Comparison of ENCODE assay signal across 9 cellular contexts in the genomic region with DNA sequence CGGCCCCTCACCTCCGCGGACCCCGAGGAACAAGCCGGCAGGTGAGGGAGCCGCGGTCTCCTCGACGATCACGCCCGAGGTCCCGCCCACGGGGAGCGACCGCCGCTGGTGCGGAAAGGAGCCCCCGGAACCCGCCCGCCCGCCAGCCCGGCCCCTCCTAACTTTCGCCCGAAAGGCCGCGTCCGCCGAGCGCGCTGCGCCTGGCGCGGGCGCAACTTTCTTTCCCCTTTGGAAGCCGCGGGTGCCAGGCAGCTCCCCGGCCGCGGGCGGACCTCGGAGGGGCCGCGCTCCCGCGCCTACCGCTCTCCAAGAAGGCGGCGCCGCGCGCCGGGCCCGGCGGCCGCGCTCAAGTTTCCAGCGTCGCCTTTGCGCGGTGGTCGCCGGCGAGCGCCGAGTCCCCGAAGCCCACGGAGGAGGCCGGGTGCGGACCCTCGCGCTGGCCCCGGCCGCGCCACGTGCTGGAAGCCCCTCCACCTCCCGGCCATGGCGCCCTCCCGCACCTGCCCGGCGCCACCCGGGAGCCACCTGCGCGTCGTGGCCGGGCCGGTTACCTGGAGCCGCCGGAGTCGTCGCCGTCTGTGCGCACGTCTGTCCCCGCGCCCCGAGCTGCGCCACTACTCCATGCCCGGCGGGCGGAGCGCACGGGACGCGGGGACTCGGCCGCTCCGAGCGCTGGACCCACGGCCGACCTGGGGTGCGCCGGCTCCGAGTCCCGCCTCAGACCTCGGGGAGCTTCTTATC. TPM values are rescaled to one million over a fixed set of nuclear protein-coding genes. Genes with fewer than 3 reads are reported as not detected.
DNase-seq lines count a peak whose midpoint lies in the region; ATAC-seq and TF ChIP-seq lines count a peak whose summit lies in the region.
"Had no signal": no experiment of that assay in that cellular context is flagged by ENCODE, and none has a peak within 500 bp of the region (broad histone marks: within the 10 kb centered on the region; RNA-seq: fewer than 3 reads in every experiment).

A gene with protein sequence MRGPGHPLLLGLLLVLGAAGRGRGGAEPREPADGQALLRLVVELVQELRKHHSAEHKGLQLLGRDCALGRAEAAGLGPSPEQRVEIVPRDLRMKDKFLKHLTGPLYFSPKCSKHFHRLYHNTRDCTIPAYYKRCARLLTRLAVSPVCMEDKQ (minus strand): TSS at position 90 of the 741 bp plus-strand sequence. CDS start 256 bp downstream, outside the sequence.

- H3K4me1 ChIP-seq in smooth muscle cell (ENCODE audit: low read depth) (peaks cover 22% of the 10 kb centered on the region), MM.1S (ENCODE audit: low read length) (no peaks in the 10 kb centered on the region)

- H3K36me3 ChIP-seq in smooth muscle cell (ENCODE audit: low read depth) (no peaks in the 10 kb centered on the region), MM.1S (replicated peaks; ENCODE audit: insufficient read depth, low read length) (no peaks in the 10 kb centered on the region)

- peak within 1 kb of the TSS; percentile 57 to 86 for H3K4me3 Mint-ChIP-seq in activated T-cell treated with anti-CD3 and anti-CD28 coated beads, Interleukin-2, amount 50 U/mL, for 72 hours

- H3K79me2 ChIP-seq in smooth muscle cell (ENCODE audit: low read depth), result no peaks in the 10 kb centered on the region
- no peaks in the 10 kb centered on the region for H3K79me2 ChIP-seq in MM.1S (ENCODE audit: low read length)

- H3K27me3 ChIP-seq in smooth muscle cell (ENCODE audit: low read depth) (peaks cover 79% of the 10 kb centered on the region), MM.1S (replicated peaks; ENCODE audit: insufficient read depth, low read length) (peaks cover 23% of the 10 kb centered on the region)

- peak; percentile 34 to 44 for ATAC-seq in activated T-cell treated with anti-CD3 and anti-CD28 coated beads, Interleukin-2, amount 50 U/mL, for 72 hours (replicated peaks in 1 of 2)
- no peak for ATAC-seq in HG02870 (IDR thresholded peaks at IDR 0.05; ENCODE audit: unreplicated experiment)

- H2AFZ ChIP-seq in smooth muscle cell (ENCODE audit: low read depth) (no peak within 1 kb of the TSS), MM.1S (ENCODE audit: low read length) (no peak within 1 kb of the TSS)

- WGBS in smooth muscle cell (ENCODE audit: low lambda C conversion rate), result 3% methylated on average over 82 of the region's 115 CpGs

- no peaks in the 10 kb centered on the region for H3K9me3 Mint-ChIP-seq in activated T-cell treated with anti-CD3 and anti-CD28 coated beads, Interleukin-2, amount 50 U/mL, for 72 hours

- peak within 1 kb of the TSS; percentile 98 for H3K4me2 ChIP-seq in smooth muscle cell
- H3K4me2 ChIP-seq in MM.1S (ENCODE audit: low read depth, low read length), result no peak within 1 kb of the TSS

- H3F3A ChIP-seq in smooth muscle cell (ENCODE audit: low read depth) (peaks cover 8% of the 10 kb centered on the region), MM.1S (ENCODE audit: insufficient read depth, low read length) (no peaks in the 10 kb centered on the region)

- no peak within 1 kb of the TSS for H3K27ac Mint-ChIP-seq in activated T-cell treated with anti-CD3 and anti-CD28 coated beads, Interleukin-2, amount 50 U/mL, for 72 hours

- no peaks in the 10 kb centered on the region for H3K4me1 Mint-ChIP-seq in activated T-cell treated with anti-CD3 and anti-CD28 coated beads, Interleukin-2, amount 50 U/mL, for 72 hours (ENCODE audit: low read depth)

- H3K27me3 Mint-ChIP-seq in activated T-cell treated with anti-CD3 and anti-CD28 coated beads, Interleukin-2, amount 50 U/mL, for 72 hours (ENCODE audit: low read depth), result peaks cover 52% of the 10 kb centered on the region

- TF ChIP-seq CTCF in smooth muscle cell (IDR thresholded peaks at IDR 0.05; ENCODE audit: borderline replicate concordance, insufficient read depth, poor library complexity, severe bottlenecking), result no peak
- no peak for TF ChIP-seq CTCF in MM.1S (IDR thresholded peaks at IDR 0.05; ENCODE audit: low read length)

- no peaks in the 10 kb centered on the region for H3K9me3 ChIP-seq in smooth muscle cell (replicated peaks; ENCODE audit: low read depth)
- H3K9me3 ChIP-seq in MM.1S (replicated peaks; ENCODE audit: insufficient read depth, low read length), result no peaks in the 10 kb centered on the region

- no peaks in the 10 kb centered on the region for H3K9me2 ChIP-seq in MM.1S (replicated peaks; ENCODE audit: insufficient read depth, low read length)

- H3K4me3 ChIP-seq in iPS-11a (ENCODE audit: low read depth, low read length) (peak within 1 kb of the TSS; percentile 38), smooth muscle cell (peak within 1 kb of the TSS; percentile 68), MM.1S (ENCODE audit: low read length) (no peak within 1 kb of the TSS)

- DNase-seq in DMS53 (lab: John Stamatoyannopoulos, UW) (peak; percentile 41), DMS53 treated with DMSO at 0.1 percent for 48 hours (lab: John Stamatoyannopoulos, UW; ENCODE audit: unreplicated experiment) (no peak), smooth muscle cell (lab: John Stamatoyannopoulos, UW; ENCODE audit: unreplicated experiment) (no peak), CD1c-positive myeloid dendritic cell (ENCODE audit: extremely low spot score) (no peak), MM.1S (no peak)
- DNase-seq in activated T-cell treated with anti-CD3 and anti-CD28 coated beads, Interleukin-2, amount 50 U/mL, for 72 hours, result peak; percentile 25 to 27

- no peaks in the 10 kb centered on the region for H3K36me3 Mint-ChIP-seq in activated T-cell treated with anti-CD3 and anti-CD28 coated beads, Interleukin-2, amount 50 U/mL, for 72 hours (ENCODE audit: insufficient read depth in 2 of 2)

- H3K9ac ChIP-seq in smooth muscle cell (ENCODE audit: low read depth), result no peak within 1 kb of the TSS
- no peak within 1 kb of the TSS for H3K9ac ChIP-seq in MM.1S (ENCODE audit: low read length)

- H4K20me1 ChIP-seq in smooth muscle cell (ENCODE audit: low read depth) (peaks cover 41% of the 10 kb centered on the region), MM.1S (ENCODE audit: insufficient read depth, low read length) (no peaks in the 10 kb centered on the region)

- H3K27ac ChIP-seq in smooth muscle cell (ENCODE audit: low read depth), result no peak within 1 kb of the TSS
- no peak within 1 kb of the TSS for H3K27ac ChIP-seq in MM.1S (ENCODE audit: low read length)

RNA-seq across cellular contexts. Expression of the gene that starts here (rescaled TPM):
- under 1 TPM; 0.36 to 0.60 TPM for total RNA-seq in activated T-cell treated with anti-CD3 and anti-CD28 coated beads, Interleukin-2, amount 50 U/mL, for 72 hours
- total RNA-seq in smooth muscle cell, result 0.67 TPM in 1 of 2 replicates, not detected in the other
- 0.58 and 1.7 TPM in 2 replicates for polyA plus RNA-seq in smooth muscle cell
- total RNA-seq: A172 had no signal

Comparison
In these comparisons a context has a peak if more than half of its experiments do, and no peak if none do; other contexts are left out.
1. Peak in DNase-seq and ATAC-seq in activated T-cell treated with anti-CD3 and anti-CD28 coated beads, Interleukin-2, amount 50 U/mL, for 72 hours; RNA of the gene not detected or under 1 TPM.